8 cellular contexts compared by ENCODE assay signal in genomic region chr17:20121359-20122235, GRCh38.
DNase-seq lines count a peak whose midpoint lies in the region; ATAC-seq and TF ChIP-seq lines count a peak whose summit lies in the region.

No MANE protein-coding gene starts in this region.

- 54 to 62% methylated on average over 11 of the region's 11 CpGs for WGBS in upper lobe of left lung, 2 donors

- BruUV-seq in Caco-2 (replicated peaks; lab: Mats Ljungman, UMichigan) = no TSS peak

- H3K27ac ChIP-seq in SU-DHL-6 (ENCODE audit: low read depth, low read length) (no peak overlapping the region), upper lobe of left lung (no peak overlapping the region)

- no peaks in the 10 kb centered on the region for H3K9me3 Mint-ChIP-seq in Caco-2 (ENCODE audit: unreplicated experiment)
- H3K9me3 Mint-ChIP-seq in activated naive CD8-positive, alpha-beta T cell treated with anti-CD3 and anti-CD28 coated beads, Interleukin-2, amount 10 ng/mL, durations not matched to agents 7 days and 5 days = no peaks in the 10 kb centered on the region

- peaks cover 10% of the 10 kb centered on the region for H3K4me1 Mint-ChIP-seq in Caco-2 (ENCODE audit: low read depth, unreplicated experiment)
- H3K4me1 Mint-ChIP-seq in activated naive CD8-positive, alpha-beta T cell treated with anti-CD3 and anti-CD28 coated beads, Interleukin-2, amount 10 ng/mL, durations not matched to agents 7 days and 5 days = peaks cover 2% of the 10 kb centered on the region

- H3K4me2 ChIP-seq in SU-DHL-6 (ENCODE audit: low read depth, low read length, poor library complexity, severe bottlenecking) = no peak overlapping the region

- DNase-seq in Caco-2 (peak; percentile 65 to 76), head of caudate nucleus (peak; percentile 59 to 95 (median 86)), posterior vena cava (ENCODE audit: low spot score) (peak; percentile 84), upper lobe of left lung (peak in 1 of 2 donors; percentile 53)
- DNase-seq in activated naive CD8-positive, alpha-beta T cell treated with anti-CD3 and anti-CD28 coated beads, Interleukin-2, amount 10 ng/mL, durations not matched to agents 7 days and 5 days = peak; percentile 61

- H3F3A ChIP-seq in SU-DHL-6 (ENCODE audit: insufficient read depth) = no peaks in the 10 kb centered on the region

- H3K9me3 ChIP-seq in Caco-2 = no peaks in the 10 kb centered on the region
- no peaks in the 10 kb centered on the region for H3K9me3 ChIP-seq in SU-DHL-6 (ENCODE audit: insufficient read depth, low read length)
- H3K9me3 ChIP-seq in upper lobe of left lung = no peaks in the 10 kb centered on the region

- no peak for TF ChIP-seq EP300 in Ishikawa (IDR thresholded peaks at IDR 0.05; ENCODE audit: borderline replicate concordance)
- TF ChIP-seq EP300 in upper lobe of left lung (IDR thresholded peaks at IDR 0.05) = no peak

- H3K36me3 ChIP-seq in Caco-2 (ENCODE audit: control insufficient read depth, insufficient read depth, low read length) (no peaks in the 10 kb centered on the region), SU-DHL-6 (ENCODE audit: low read length) (no peaks in the 10 kb centered on the region), upper lobe of left lung (no peaks in the 10 kb centered on the region)

- CTCF ChIA-PET in Caco-2 (lab: Charles Lee) = interaction anchor here (0.7 to 1.4 kb wide), 4 partner anchors 69 to 129 kb away, joined by 3 to 8 read pairs (median 3); no protein-coding TSS in a partner anchor

- H3K4me3 ChIP-seq in Caco-2 (ENCODE audit: low read depth, low read length) (no peak overlapping the region), SU-DHL-6 (ENCODE audit: insufficient read depth, low read length, poor library complexity, severe bottlenecking) (no peak overlapping the region), upper lobe of left lung (no peak overlapping the region)

- no peaks in the 10 kb centered on the region for H3K79me2 ChIP-seq in SU-DHL-6 (ENCODE audit: insufficient read depth, low read length)

- intact Hi-C loops in Caco-2 (cut with micrococcal nuclease; ENCODE audit: unreplicated experiment) = loop anchor here (1.0 to 2.0 kb wide), 3 partner anchors 33 to 139 kb away; no protein-coding TSS in a partner anchor
- intact Hi-C loops in head of caudate nucleus (cut with DNase I) = loop anchor here (1.0 to 5.0 kb wide), 2 partner anchors 104 to 196 kb away; no protein-coding TSS in a partner anchor
- intact Hi-C loops in posterior vena cava (cut with DNase I) = loop anchor here in 1 of 2 donors (2.0 to 10.0 kb wide), 2 partner anchors 129 to 193 kb away; no protein-coding TSS in a partner anchor

- H3K9me2 ChIP-seq in SU-DHL-6 (replicated peaks; ENCODE audit: insufficient read depth, low read length) = no peaks in the 10 kb centered on the region

- H3K27me3 ChIP-seq in Caco-2 (replicated peaks; ENCODE audit: control insufficient read depth, insufficient read depth, low read length) (no peaks in the 10 kb centered on the region), SU-DHL-6 (ENCODE audit: low read length) (no peaks in the 10 kb centered on the region), upper lobe of left lung (no peaks in the 10 kb centered on the region)

- H3K27ac Mint-ChIP-seq in Caco-2 (ENCODE audit: unreplicated experiment) = peak overlapping the region; percentile 5
- no peak overlapping the region for H3K27ac Mint-ChIP-seq in activated naive CD8-positive, alpha-beta T cell treated with anti-CD3 and anti-CD28 coated beads, Interleukin-2, amount 10 ng/mL, durations not matched to agents 7 days and 5 days

- no peaks in the 10 kb centered on the region for H3K4me1 ChIP-seq in Caco-2
- H3K4me1 ChIP-seq in upper lobe of left lung = peaks cover 0 to 8% (median 3%) of the 10 kb centered on the region in 4 donors

- H3K27me3 Mint-ChIP-seq in Caco-2 (ENCODE audit: insufficient read depth, unreplicated experiment) = peaks cover 6% of the 10 kb centered on the region
- peaks cover 4% of the 10 kb centered on the region for H3K27me3 Mint-ChIP-seq in activated naive CD8-positive, alpha-beta T cell treated with anti-CD3 and anti-CD28 coated beads, Interleukin-2, amount 10 ng/mL, durations not matched to agents 7 days and 5 days

- peak; percentile 91 to 97 for TF ChIP-seq CTCF in Caco-2 (IDR thresholded peaks at IDR 0.05; ENCODE audit: insufficient read depth in 1 of 2, low read depth in 1 of 2, low read length in 1 of 2, severe bottlenecking in 1 of 2, unreplicated experiment in 1 of 2)
- TF ChIP-seq CTCF in SU-DHL-6 (IDR thresholded peaks at IDR 0.05; ENCODE audit: insufficient read depth, low read length, poor library complexity, severe bottlenecking) = peak; percentile 76
- peak; percentile 58 to 79 (median 76) for TF ChIP-seq CTCF in upper lobe of left lung (IDR thresholded peaks at IDR 0.05)

- H3K4me3 Mint-ChIP-seq in Caco-2 (ENCODE audit: unreplicated experiment) = no peak overlapping the region
- H3K4me3 Mint-ChIP-seq in activated naive CD8-positive, alpha-beta T cell treated with anti-CD3 and anti-CD28 coated beads, Interleukin-2, amount 10 ng/mL, durations not matched to agents 7 days and 5 days = no peak overlapping the region

- H3K9ac ChIP-seq in SU-DHL-6 (ENCODE audit: low read length) = no peak overlapping the region

- no peak for TF ChIP-seq POLR2A in upper lobe of left lung (IDR thresholded peaks at IDR 0.05)

- no peaks in the 10 kb centered on the region for H4K20me1 ChIP-seq in SU-DHL-6 (ENCODE audit: low read depth, low read length)

- peak; percentile 96 for TF ChIP-seq RAD21 in Ishikawa (IDR thresholded peaks at IDR 0.05; ENCODE audit: low read depth)

- no peaks in the 10 kb centered on the region for H3K36me3 Mint-ChIP-seq in Caco-2 (ENCODE audit: insufficient read depth, unreplicated experiment)
- no peaks in the 10 kb centered on the region for H3K36me3 Mint-ChIP-seq in activated naive CD8-positive, alpha-beta T cell treated with anti-CD3 and anti-CD28 coated beads, Interleukin-2, amount 10 ng/mL, durations not matched to agents 7 days and 5 days

- H2AFZ ChIP-seq in SU-DHL-6 (ENCODE audit: low read depth, low read length, severe bottlenecking) = no peak overlapping the region

- peak; percentile 54 for ATAC-seq in activated naive CD8-positive, alpha-beta T cell treated with anti-CD3 and anti-CD28 coated beads, Interleukin-2, amount 10 ng/mL, durations not matched to agents 7 days and 5 days (ENCODE audit: low read depth)
- ATAC-seq in upper lobe of left lung (ENCODE audit: low FRiP score in 2 of 2) = peak; percentile 52 to 81
- ATAC-seq in HG02588 (IDR thresholded peaks at IDR 0.05; ENCODE audit: unreplicated experiment) = no peak

- POLR2A ChIA-PET in Caco-2 (lab: Charles Lee) = no interaction called here
- POLR2A ChIA-PET in activated naive CD8-positive, alpha-beta T cell treated with anti-CD3 and anti-CD28 coated beads, Interleukin-2, amount 10 ng/mL, durations not matched to agents 7 days and 5 days (lab: Charles Lee) = no interaction called here

TF ChIP-seq in Ishikawa, 13 proteins besides CTCF, POLR2A, EP300 and RAD21:
- TF ChIP-seq YY1 (IDR thresholded peaks at IDR 0.05; ENCODE audit: low read depth) = no peak
- TF ChIP-seq FOXM1 (IDR thresholded peaks at IDR 0.05; ENCODE audit: borderline replicate concordance, low read depth) = no peak
- TF ChIP-seq NFIC (IDR thresholded peaks at IDR 0.05) = no peak
- TF ChIP-seq ZBTB7A (IDR thresholded peaks at IDR 0.05; ENCODE audit: low read depth) = no peak
- no peak for TF ChIP-seq USF1 (IDR thresholded peaks at IDR 0.05)
- TF ChIP-seq CREB1 (IDR thresholded peaks at IDR 0.05; ENCODE audit: low read depth) = no peak
- no peak for TF ChIP-seq TEAD4 (IDR thresholded peaks at IDR 0.05)
- TF ChIP-seq TCF12 (IDR thresholded peaks at IDR 0.05; ENCODE audit: low read depth) = no peak
- TF ChIP-seq EGR1 (IDR thresholded peaks at IDR 0.05) = no peak
- TF ChIP-seq REST (IDR thresholded peaks at IDR 0.05; ENCODE audit: low read depth) = no peak
- no peak for TF ChIP-seq MAX (IDR thresholded peaks at IDR 0.05)
